22 cellular contexts compared by ENCODE assay signal in genomic region chr15:51134416-51135199, GRCh38. TPM values are rescaled to one million over a fixed set of nuclear protein-coding genes. Genes with fewer than 3 reads are reported as not detected.
DNase-seq lines count a peak whose midpoint lies in the region; ATAC-seq and TF ChIP-seq lines count a peak whose summit lies in the region.
"Had no signal": no experiment of that assay in that cellular context is flagged by ENCODE, and none has a peak within 500 bp of the region (broad histone marks: within the 10 kb centered on the region; RNA-seq: fewer than 3 reads in every experiment).

No MANE protein-coding gene starts in this region.

- H3K36me3 ChIP-seq in adipocyte (ENCODE audit: control insufficient read depth, insufficient read depth, low read length, severe bottlenecking) = no peaks in the 10 kb centered on the region
- H3K36me3 ChIP-seq: MG63 had no signal

- DNase-seq in adipocyte (ENCODE audit: low read depth) (no peak), epithelial cell of proximal tubule (ENCODE audit: low read depth) (peak; percentile 19), fibroblast of villous mesenchyme (ENCODE audit: low read depth) (peak; percentile 8), sciatic nerve (ENCODE audit: low spot score) (no peak), cerebellar cortex (ENCODE audit: low spot score) (no peak), activated T-cell treated with anti-CD3 and anti-CD28 coated beads for 4 hours (no peak), SHP77 (lab: John Stamatoyannopoulos, UW) (no peak)
- DNase-seq: Caco-2; CD8-positive, alpha-beta T cell; H7; MG63; NCI-H1105 treated with DMSO at 0.1 percent for 48 hours; NCI-H146; NCI-H1930; NCI-H2107; NCI-H446 treated with DMSO at 0.1 percent for 48 hours; NCI-H526; NCI-H82; SIG-M5 had no signal

- H3K4me3 ChIP-seq in adipocyte (ENCODE audit: low read length) (peak overlapping the region; percentile 7), epithelial cell of proximal tubule (ENCODE audit: low read depth, low read length) (no peak overlapping the region), fibroblast of villous mesenchyme (ENCODE audit: low read depth, low read length) (no peak overlapping the region)
- H3K4me3 ChIP-seq: MG63, SK-N-MC had no signal

- ATAC-seq in sciatic nerve = peak; percentile 29
- ATAC-seq in GM19324 (IDR thresholded peaks at IDR 0.05; ENCODE audit: low FRiP score, unreplicated experiment) = no peak
- ATAC-seq: CD8-positive, alpha-beta T cell had no signal

- H3K4me1 ChIP-seq in adipocyte (ENCODE audit: control insufficient read depth, insufficient read depth, low read length) = peaks cover 33% of the 10 kb centered on the region
- H3K4me1 ChIP-seq: Caco-2 had no signal

- H3K9me3 ChIP-seq in adipocyte (ENCODE audit: control insufficient read depth, low read length) = no peaks in the 10 kb centered on the region
- H3K9me3 ChIP-seq: Caco-2 had no signal

- H3K9ac ChIP-seq in adipocyte (ENCODE audit: low read length) = no peak overlapping the region

- intact Hi-C loops in sciatic nerve (cut with DNase I) = no loop called here

- no peaks in the 10 kb centered on the region for H3K27me3 ChIP-seq in adipocyte (replicated peaks; ENCODE audit: control insufficient read depth, insufficient read depth, low read length)
- H3K27me3 ChIP-seq: MG63 had no signal

- TF ChIP-seq CTCF in epithelial cell of proximal tubule (conservative IDR thresholded peaks at IDR 0.05; ENCODE audit: low read depth, low read length) (no peak), fibroblast of villous mesenchyme (IDR thresholded peaks at IDR 0.05; ENCODE audit: insufficient read depth, low read depth, low read length) (no peak)

RNA-seq across cellular contexts. Expression of gene TNFAIP8L3, which starts 39.9 kb away (rescaled TPM):
- total RNA-seq in epithelial cell of proximal tubule = 0.07 TPM in 1 of 2 replicates, not detected in the other
- 0.43 and 0.64 TPM in 2 replicates for total RNA-seq in fibroblast of villous mesenchyme
- 10.8 TPM for total RNA-seq in sciatic nerve
- total RNA-seq: B cell; Caco-2; CD8-positive, alpha-beta T cell had no signal

Comparison
In these comparisons a context has a peak if more than half of its experiments do, and no peak if none do; other contexts are left out.
1. DNase-seq: peak in epithelial cell of proximal tubule (single experiment) and fibroblast of villous mesenchyme (single experiment); none in adipocyte (single experiment), sciatic nerve (single experiment), cerebellar cortex (single experiment), activated T-cell treated with anti-CD3 and anti-CD28 coated beads for 4 hours (single experiment) and SHP77 (0 of 2).